1 cellular context compared by ENCODE assay signal in genomic region chr11:57801185-57801490, GRCh38.
TF ChIP-seq lines count a peak whose summit lies in the region.

No MANE protein-coding gene starts in this region.

TF ChIP-seq in HepG2, 621 proteins besides CTCF, POLR2A, EP300 and RAD21:
- TF ChIP-seq PBX3 (CRISPR knock-in tag; IDR thresholded peaks at IDR 0.05; ENCODE audit: borderline replicate concordance) (no peak), SNRNP70 (IDR thresholded peaks at IDR 0.05; ENCODE audit: low read depth, low read length) (no peak), MTF1 (CRISPR knock-in tag; IDR thresholded peaks at IDR 0.05) (no peak), ZSCAN20 (CRISPR knock-in tag; IDR thresholded peaks at IDR 0.05; ENCODE audit: borderline replicate concordance) (no peak), ZNF264 (CRISPR knock-in tag; IDR thresholded peaks at IDR 0.05) (no peak), ZNF121 (CRISPR knock-in tag; IDR thresholded peaks at IDR 0.05) (no peak), MYC (CRISPR knock-in tag; IDR thresholded peaks at IDR 0.05; ENCODE audit: borderline replicate concordance) (no peak), ESRRA (CRISPR knock-in tag; IDR thresholded peaks at IDR 0.05; ENCODE audit: low read depth) (no peak)
